Comparison of ENCODE assay signal across 8 cellular contexts in genomic region chr5:119340597-119341218, GRCh38. TPM values are rescaled to one million over a fixed set of nuclear protein-coding genes. Genes with fewer than 3 reads are reported as not detected.
DNase-seq lines count a peak whose midpoint lies in the region; ATAC-seq and TF ChIP-seq lines count a peak whose summit lies in the region.

No MANE protein-coding gene starts in this region.

- intact Hi-C loops in activated naive CD4-positive, alpha-beta T cell treated with anti-CD3 and anti-CD28 coated beads for 36 hours (cut with micrococcal nuclease): loop anchor here (1.0 to 2.0 kb wide), 5 partner anchors 7 to 270 kb away; partner anchors contain the start of gene DMXL1
- intact Hi-C loops in gastrocnemius medialis (cut with DNase I; ENCODE audit: low total_unique reads): no loop called here

- in situ Hi-C loops in gastrocnemius medialis (cut with MboI; ENCODE audit: low sequenced_read_pairs in 4 of 4): no loop called here

- no peaks in the 10 kb centered on the region for H3K27me3 ChIP-seq in gastrocnemius medialis

- CTCF ChIA-PET in activated naive CD4-positive, alpha-beta T cell treated with anti-CD3 and anti-CD28 coated beads for 36 hours (lab: Charles Lee): interaction anchor here (0.7 to 9.6 kb wide), 15 partner anchors 11 to 352 kb away, joined by 3 to 54 read pairs (median 5); partner anchors contain the start of genes DTWD2 and TNFAIP8

- peaks cover 3 to 6% of the 10 kb centered on the region in 2 donors for H3K4me1 ChIP-seq in gastrocnemius medialis

- peaks cover 14% of the 10 kb centered on the region for H3K36me3 Mint-ChIP-seq in activated naive CD4-positive, alpha-beta T cell treated with anti-CD3 and anti-CD28 coated beads for 36 hours (ENCODE audit: low read depth)

- peak overlapping the region; percentile 96 for H3K27ac Mint-ChIP-seq in activated naive CD4-positive, alpha-beta T cell treated with anti-CD3 and anti-CD28 coated beads for 36 hours

- H3K36me3 ChIP-seq in gastrocnemius medialis: no peaks in the 10 kb centered on the region

- no peak for TF ChIP-seq CTCF in gastrocnemius medialis (IDR thresholded peaks at IDR 0.05 in 4 of 5, conservative IDR thresholded peaks at IDR 0.05 in 1 of 5)

- H3K27ac ChIP-seq in skin epidermis (peak overlapping the region in 14 of 21 experiments; percentile 8 to 85 (median 62)), gastrocnemius medialis (no peak overlapping the region)

- peaks cover 93% of the 10 kb centered on the region for H3K4me1 Mint-ChIP-seq in activated naive CD4-positive, alpha-beta T cell treated with anti-CD3 and anti-CD28 coated beads for 36 hours (ENCODE audit: low read depth)

- peak overlapping the region; percentile 69 for H3K4me3 Mint-ChIP-seq in activated naive CD4-positive, alpha-beta T cell treated with anti-CD3 and anti-CD28 coated beads for 36 hours

- peak; percentile 59 for ATAC-seq in HG03095 (IDR thresholded peaks at IDR 0.05; ENCODE audit: unreplicated experiment)
- no peak for ATAC-seq in gastrocnemius medialis

- no peaks in the 10 kb centered on the region for H3K9me3 Mint-ChIP-seq in activated naive CD4-positive, alpha-beta T cell treated with anti-CD3 and anti-CD28 coated beads for 36 hours

- H3K4me3 ChIP-seq in skin epidermis (peak overlapping the region in 1 of 7 experiments; percentile 14), gastrocnemius medialis (no peak overlapping the region)

- no peaks in the 10 kb centered on the region for H3K27me3 Mint-ChIP-seq in activated naive CD4-positive, alpha-beta T cell treated with anti-CD3 and anti-CD28 coated beads for 36 hours (ENCODE audit: low read depth)

- no peak for TF ChIP-seq POLR2A in gastrocnemius medialis (IDR thresholded peaks at IDR 0.05)

- DNase-seq in activated naive CD4-positive, alpha-beta T cell treated with anti-CD3 and anti-CD28 coated beads for 36 hours: peak; percentile 68
- no peak for DNase-seq in activated naive CD4-positive, alpha-beta T cell treated with Interleukin-2 at 50 U/mL for 16 hours
- DNase-seq in T-helper 22 cell (ENCODE audit: low read depth) (peak; percentile 49), gastrocnemius medialis (no peak), NCI-H2227 treated with DMSO at 0.1 percent for 48 hours (lab: John Stamatoyannopoulos, UW) (no peak), NCI-H1417 (lab: John Stamatoyannopoulos, UW) (no peak)

- no peaks in the 10 kb centered on the region for H3K9me3 ChIP-seq in gastrocnemius medialis

RNA-seq across cellular contexts. Expression of gene TNFAIP8, which starts 15.1 kb away (rescaled TPM):
- 100 to 1,000 TPM; 141 to 142 TPM for total RNA-seq in activated naive CD4-positive, alpha-beta T cell treated with anti-CD3 and anti-CD28 coated beads for 36 hours
- 1 to 10 TPM in 3 of 4 donors, under 1 TPM in 1; 0.20 to 5.8 (median 2.0) TPM for total RNA-seq in gastrocnemius medialis

Comparison
In these comparisons a context has a peak if more than half of its experiments do, and no peak if none do; other contexts are left out.
1. DNase-seq: peak in activated naive CD4-positive, alpha-beta T cell treated with anti-CD3 and anti-CD28 coated beads for 36 hours (single experiment) and T-helper 22 cell (single experiment); none in activated naive CD4-positive, alpha-beta T cell treated with Interleukin-2 at 50 U/mL for 16 hours (single experiment), gastrocnemius medialis (0 of 2), NCI-H2227 treated with DMSO at 0.1 percent for 48 hours (single experiment) and NCI-H1417 (0 of 3).
2. H3K27ac ChIP-seq: peak in skin epidermis (14 of 21); none in gastrocnemius medialis (0 of 4).
3. RNA of gene TNFAIP8, which starts 15.1 kb away (total RNA-seq): 141 to 142 TPM in activated naive CD4-positive, alpha-beta T cell treated with anti-CD3 and anti-CD28 coated beads for 36 hours; 0.20 to 5.8 TPM in gastrocnemius medialis; every median in the first group is over 10 times any median in the second.